1 cellular context compared by ENCODE assay signal in genomic region chr2:202635441-202636296, GRCh38.
A peak's percentile ranks its signal among the peaks of the same experiment; 100 is the strongest.
TF ChIP-seq lines count a peak whose summit lies in the region.

No MANE protein-coding gene starts in this region.

TF ChIP-seq in HEK293, 187 proteins besides CTCF, POLR2A, EP300 and RAD21 (continued from another document):
- TF ChIP-seq, protein P1, sequence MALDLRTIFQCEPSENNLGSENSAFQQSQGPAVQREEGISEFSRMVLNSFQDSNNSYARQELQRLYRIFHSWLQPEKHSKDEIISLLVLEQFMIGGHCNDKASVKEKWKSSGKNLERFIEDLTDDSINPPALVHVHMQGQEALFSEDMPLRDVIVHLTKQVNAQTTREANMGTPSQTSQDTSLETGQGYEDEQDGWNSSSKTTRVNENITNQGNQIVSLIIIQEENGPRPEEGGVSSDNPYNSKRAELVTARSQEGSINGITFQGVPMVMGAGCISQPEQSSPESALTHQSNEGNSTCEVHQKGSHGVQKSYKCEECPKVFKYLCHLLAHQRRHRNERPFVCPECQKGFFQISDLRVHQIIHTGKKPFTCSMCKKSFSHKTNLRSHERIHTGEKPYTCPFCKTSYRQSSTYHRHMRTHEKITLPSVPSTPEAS (tag by site-specific recombination; IDR thresholded peaks at IDR 0.05), result no peak
- TF ChIP-seq ZNF211 (tag by site-specific recombination; IDR thresholded peaks at IDR 0.05; ENCODE audit: low read depth) (no peak), ZFP37 (tag by site-specific recombination; IDR thresholded peaks at IDR 0.05) (no peak), ZNF654 (tag by site-specific recombination; IDR thresholded peaks at IDR 0.05; ENCODE audit: low read depth) (no peak), SETDB1 (IDR thresholded peaks at IDR 0.05; ENCODE audit: insufficient read length, low read length) (no peak), ZNF548 (tag by site-specific recombination; IDR thresholded peaks at IDR 0.05) (no peak), ZNF184 (tag by site-specific recombination; IDR thresholded peaks at IDR 0.05) (no peak), BCL11B (tag by site-specific recombination; IDR thresholded peaks at IDR 0.05; ENCODE audit: low read depth) (no peak), KLF9 (tag by site-specific recombination; IDR thresholded peaks at IDR 0.05; ENCODE audit: low read depth) (peak; percentile 71), ZBTB17 (tag by site-specific recombination; IDR thresholded peaks at IDR 0.05) (peak; percentile 60), ZNF157 (tag by site-specific recombination; IDR thresholded peaks at IDR 0.05) (no peak), ZNF148 (tag by site-specific recombination; IDR thresholded peaks at IDR 0.05; ENCODE audit: borderline replicate concordance) (no peak), ZNF366 (tag by site-specific recombination; conservative IDR thresholded peaks at IDR 0.05) (peak; percentile 27; the same call in 1 of the 2 replicates), ZNF37A (tag by site-specific recombination; IDR thresholded peaks at IDR 0.05) (no peak), OSR2 (tag by site-specific recombination; IDR thresholded peaks at IDR 0.05) (peak; percentile 39), FEZF1 (tag by site-specific recombination; IDR thresholded peaks at IDR 0.05) (no peak), ZBTB8A (tag by site-specific recombination; IDR thresholded peaks at IDR 0.05) (0 out of 2 replicates have a peak, but pooled peaks have one; percentile 39), ZSCAN5A (tag by site-specific recombination; IDR thresholded peaks at IDR 0.05) (no peak), HOXC10 (CRISPR knock-in tag; IDR thresholded peaks at IDR 0.05) (no peak), ZNF138 (tag by site-specific recombination; IDR thresholded peaks at IDR 0.05; ENCODE audit: borderline replicate concordance) (no peak), ZSCAN16 (tag by site-specific recombination; IDR thresholded peaks at IDR 0.05) (no peak), ZFHX2 (tag by site-specific recombination; conservative IDR thresholded peaks at IDR 0.05) (0 out of 2 replicates have a peak, but pooled peaks have one; percentile 46), ZNF623 (tag by site-specific recombination; IDR thresholded peaks at IDR 0.05) (no peak), KLF17 (tag by site-specific recombination; IDR thresholded peaks at IDR 0.05) (no peak), ZNF580 (tag by site-specific recombination; IDR thresholded peaks at IDR 0.05) (no peak), ZBTB6 (tag by site-specific recombination; IDR thresholded peaks at IDR 0.05) (no peak), ZNF24 (tag by site-specific recombination; IDR thresholded peaks at IDR 0.05) (no peak), ZNF140 (tag by site-specific recombination; IDR thresholded peaks at IDR 0.05) (no peak), ZNF785 (tag by site-specific recombination; IDR thresholded peaks at IDR 0.05) (no peak), SCRT2 (tag by site-specific recombination; IDR thresholded peaks at IDR 0.05) (peak; percentile 93), SCRT1 (tag by site-specific recombination; IDR thresholded peaks at IDR 0.05; ENCODE audit: borderline replicate concordance) (0 out of 2 replicates have a peak, but pooled peaks have one; percentile 45), SP2 (tag by site-specific recombination; IDR thresholded peaks at IDR 0.05) (peak; percentile 48), OVOL3 (tag by site-specific recombination; IDR thresholded peaks at IDR 0.05) (no peak)
- TF ChIP-seq, protein P2, sequence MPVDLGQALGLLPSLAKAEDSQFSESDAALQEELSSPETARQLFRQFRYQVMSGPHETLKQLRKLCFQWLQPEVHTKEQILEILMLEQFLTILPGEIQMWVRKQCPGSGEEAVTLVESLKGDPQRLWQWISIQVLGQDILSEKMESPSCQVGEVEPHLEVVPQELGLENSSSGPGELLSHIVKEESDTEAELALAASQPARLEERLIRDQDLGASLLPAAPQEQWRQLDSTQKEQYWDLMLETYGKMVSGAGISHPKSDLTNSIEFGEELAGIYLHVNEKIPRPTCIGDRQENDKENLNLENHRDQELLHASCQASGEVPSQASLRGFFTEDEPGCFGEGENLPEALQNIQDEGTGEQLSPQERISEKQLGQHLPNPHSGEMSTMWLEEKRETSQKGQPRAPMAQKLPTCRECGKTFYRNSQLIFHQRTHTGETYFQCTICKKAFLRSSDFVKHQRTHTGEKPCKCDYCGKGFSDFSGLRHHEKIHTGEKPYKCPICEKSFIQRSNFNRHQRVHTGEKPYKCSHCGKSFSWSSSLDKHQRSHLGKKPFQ (tag by site-specific recombination; IDR thresholded peaks at IDR 0.05), result no peak
- TF ChIP-seq, protein P3, sequence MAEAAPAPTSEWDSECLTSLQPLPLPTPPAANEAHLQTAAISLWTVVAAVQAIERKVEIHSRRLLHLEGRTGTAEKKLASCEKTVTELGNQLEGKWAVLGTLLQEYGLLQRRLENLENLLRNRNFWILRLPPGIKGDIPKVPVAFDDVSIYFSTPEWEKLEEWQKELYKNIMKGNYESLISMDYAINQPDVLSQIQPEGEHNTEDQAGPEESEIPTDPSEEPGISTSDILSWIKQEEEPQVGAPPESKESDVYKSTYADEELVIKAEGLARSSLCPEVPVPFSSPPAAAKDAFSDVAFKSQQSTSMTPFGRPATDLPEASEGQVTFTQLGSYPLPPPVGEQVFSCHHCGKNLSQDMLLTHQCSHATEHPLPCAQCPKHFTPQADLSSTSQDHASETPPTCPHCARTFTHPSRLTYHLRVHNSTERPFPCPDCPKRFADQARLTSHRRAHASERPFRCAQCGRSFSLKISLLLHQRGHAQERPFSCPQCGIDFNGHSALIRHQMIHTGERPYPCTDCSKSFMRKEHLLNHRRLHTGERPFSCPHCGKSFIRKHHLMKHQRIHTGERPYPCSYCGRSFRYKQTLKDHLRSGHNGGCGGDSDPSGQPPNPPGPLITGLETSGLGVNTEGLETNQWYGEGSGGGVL (tag by site-specific recombination; IDR thresholded peaks at IDR 0.05), result peak; percentile 26; the same call in 1 of the 2 replicates
- TF ChIP-seq, protein P4, sequence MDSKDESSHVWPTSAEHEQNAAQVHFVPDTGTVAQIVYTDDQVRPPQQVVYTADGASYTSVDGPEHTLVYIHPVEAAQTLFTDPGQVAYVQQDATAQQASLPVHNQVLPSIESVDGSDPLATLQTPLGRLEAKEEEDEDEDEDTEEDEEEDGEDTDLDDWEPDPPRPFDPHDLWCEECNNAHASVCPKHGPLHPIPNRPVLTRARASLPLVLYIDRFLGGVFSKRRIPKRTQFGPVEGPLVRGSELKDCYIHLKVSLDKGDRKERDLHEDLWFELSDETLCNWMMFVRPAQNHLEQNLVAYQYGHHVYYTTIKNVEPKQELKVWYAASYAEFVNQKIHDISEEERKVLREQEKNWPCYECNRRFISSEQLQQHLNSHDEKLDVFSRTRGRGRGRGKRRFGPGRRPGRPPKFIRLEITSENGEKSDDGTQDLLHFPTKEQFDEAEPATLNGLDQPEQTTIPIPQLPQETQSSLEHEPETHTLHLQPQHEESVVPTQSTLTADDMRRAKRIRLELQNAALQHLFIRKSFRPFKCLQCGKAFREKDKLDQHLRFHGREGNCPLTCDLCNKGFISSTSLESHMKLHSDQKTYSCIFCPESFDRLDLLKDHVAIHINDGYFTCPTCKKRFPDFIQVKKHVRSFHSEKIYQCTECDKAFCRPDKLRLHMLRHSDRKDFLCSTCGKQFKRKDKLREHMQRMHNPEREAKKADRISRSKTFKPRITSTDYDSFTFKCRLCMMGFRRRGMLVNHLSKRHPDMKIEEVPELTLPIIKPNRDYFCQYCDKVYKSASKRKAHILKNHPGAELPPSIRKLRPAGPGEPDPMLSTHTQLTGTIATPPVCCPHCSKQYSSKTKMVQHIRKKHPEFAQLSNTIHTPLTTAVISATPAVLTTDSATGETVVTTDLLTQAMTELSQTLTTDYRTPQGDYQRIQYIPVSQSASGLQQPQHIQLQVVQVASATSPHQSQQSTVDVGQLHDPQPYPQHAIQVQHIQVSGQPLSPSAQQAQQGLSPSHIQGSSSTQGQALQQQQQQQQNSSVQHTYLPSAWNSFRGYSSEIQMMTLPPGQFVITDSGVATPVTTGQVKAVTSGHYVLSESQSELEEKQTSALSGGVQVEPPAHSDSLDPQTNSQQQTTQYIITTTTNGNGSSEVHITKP (tag by site-specific recombination; IDR thresholded peaks at IDR 0.05), result 0 out of 2 replicates have a peak, but pooled peaks have one; percentile 28
- TF ChIP-seq, protein P5, sequence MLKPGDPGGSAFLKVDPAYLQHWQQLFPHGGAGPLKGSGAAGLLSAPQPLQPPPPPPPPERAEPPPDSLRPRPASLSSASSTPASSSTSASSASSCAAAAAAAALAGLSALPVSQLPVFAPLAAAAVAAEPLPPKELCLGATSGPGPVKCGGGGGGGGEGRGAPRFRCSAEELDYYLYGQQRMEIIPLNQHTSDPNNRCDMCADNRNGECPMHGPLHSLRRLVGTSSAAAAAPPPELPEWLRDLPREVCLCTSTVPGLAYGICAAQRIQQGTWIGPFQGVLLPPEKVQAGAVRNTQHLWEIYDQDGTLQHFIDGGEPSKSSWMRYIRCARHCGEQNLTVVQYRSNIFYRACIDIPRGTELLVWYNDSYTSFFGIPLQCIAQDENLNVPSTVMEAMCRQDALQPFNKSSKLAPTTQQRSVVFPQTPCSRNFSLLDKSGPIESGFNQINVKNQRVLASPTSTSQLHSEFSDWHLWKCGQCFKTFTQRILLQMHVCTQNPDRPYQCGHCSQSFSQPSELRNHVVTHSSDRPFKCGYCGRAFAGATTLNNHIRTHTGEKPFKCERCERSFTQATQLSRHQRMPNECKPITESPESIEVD (tag by site-specific recombination; IDR thresholded peaks at IDR 0.05), result no peak
